Comparison of ENCODE assay signal across 1 cellular context in the genomic region with DNA sequence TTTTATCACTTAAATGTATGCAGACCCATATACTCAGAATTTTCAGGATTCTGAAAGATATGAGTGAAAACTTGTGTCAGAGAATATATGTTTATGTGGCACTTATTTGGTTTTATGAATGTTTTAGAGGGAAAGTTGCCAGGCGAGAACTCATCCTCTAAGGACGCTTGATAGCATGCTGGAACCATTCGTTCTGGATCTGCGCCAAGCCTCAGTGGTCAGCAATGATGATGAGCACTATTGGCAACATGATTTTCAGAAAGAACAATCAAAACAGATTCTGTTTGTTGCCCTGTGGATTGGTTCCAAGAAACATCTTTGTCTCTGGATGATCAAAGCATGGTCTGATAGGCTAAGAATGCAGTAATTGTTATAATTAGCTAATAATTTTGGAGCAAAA.
TF ChIP-seq lines count a peak whose summit lies in the region.

No MANE protein-coding gene starts in this region.

TF ChIP-seq in GM23338, 12 proteins besides CTCF, POLR2A, EP300 and RAD21 (continued from another document):
- TF ChIP-seq, protein P1, sequence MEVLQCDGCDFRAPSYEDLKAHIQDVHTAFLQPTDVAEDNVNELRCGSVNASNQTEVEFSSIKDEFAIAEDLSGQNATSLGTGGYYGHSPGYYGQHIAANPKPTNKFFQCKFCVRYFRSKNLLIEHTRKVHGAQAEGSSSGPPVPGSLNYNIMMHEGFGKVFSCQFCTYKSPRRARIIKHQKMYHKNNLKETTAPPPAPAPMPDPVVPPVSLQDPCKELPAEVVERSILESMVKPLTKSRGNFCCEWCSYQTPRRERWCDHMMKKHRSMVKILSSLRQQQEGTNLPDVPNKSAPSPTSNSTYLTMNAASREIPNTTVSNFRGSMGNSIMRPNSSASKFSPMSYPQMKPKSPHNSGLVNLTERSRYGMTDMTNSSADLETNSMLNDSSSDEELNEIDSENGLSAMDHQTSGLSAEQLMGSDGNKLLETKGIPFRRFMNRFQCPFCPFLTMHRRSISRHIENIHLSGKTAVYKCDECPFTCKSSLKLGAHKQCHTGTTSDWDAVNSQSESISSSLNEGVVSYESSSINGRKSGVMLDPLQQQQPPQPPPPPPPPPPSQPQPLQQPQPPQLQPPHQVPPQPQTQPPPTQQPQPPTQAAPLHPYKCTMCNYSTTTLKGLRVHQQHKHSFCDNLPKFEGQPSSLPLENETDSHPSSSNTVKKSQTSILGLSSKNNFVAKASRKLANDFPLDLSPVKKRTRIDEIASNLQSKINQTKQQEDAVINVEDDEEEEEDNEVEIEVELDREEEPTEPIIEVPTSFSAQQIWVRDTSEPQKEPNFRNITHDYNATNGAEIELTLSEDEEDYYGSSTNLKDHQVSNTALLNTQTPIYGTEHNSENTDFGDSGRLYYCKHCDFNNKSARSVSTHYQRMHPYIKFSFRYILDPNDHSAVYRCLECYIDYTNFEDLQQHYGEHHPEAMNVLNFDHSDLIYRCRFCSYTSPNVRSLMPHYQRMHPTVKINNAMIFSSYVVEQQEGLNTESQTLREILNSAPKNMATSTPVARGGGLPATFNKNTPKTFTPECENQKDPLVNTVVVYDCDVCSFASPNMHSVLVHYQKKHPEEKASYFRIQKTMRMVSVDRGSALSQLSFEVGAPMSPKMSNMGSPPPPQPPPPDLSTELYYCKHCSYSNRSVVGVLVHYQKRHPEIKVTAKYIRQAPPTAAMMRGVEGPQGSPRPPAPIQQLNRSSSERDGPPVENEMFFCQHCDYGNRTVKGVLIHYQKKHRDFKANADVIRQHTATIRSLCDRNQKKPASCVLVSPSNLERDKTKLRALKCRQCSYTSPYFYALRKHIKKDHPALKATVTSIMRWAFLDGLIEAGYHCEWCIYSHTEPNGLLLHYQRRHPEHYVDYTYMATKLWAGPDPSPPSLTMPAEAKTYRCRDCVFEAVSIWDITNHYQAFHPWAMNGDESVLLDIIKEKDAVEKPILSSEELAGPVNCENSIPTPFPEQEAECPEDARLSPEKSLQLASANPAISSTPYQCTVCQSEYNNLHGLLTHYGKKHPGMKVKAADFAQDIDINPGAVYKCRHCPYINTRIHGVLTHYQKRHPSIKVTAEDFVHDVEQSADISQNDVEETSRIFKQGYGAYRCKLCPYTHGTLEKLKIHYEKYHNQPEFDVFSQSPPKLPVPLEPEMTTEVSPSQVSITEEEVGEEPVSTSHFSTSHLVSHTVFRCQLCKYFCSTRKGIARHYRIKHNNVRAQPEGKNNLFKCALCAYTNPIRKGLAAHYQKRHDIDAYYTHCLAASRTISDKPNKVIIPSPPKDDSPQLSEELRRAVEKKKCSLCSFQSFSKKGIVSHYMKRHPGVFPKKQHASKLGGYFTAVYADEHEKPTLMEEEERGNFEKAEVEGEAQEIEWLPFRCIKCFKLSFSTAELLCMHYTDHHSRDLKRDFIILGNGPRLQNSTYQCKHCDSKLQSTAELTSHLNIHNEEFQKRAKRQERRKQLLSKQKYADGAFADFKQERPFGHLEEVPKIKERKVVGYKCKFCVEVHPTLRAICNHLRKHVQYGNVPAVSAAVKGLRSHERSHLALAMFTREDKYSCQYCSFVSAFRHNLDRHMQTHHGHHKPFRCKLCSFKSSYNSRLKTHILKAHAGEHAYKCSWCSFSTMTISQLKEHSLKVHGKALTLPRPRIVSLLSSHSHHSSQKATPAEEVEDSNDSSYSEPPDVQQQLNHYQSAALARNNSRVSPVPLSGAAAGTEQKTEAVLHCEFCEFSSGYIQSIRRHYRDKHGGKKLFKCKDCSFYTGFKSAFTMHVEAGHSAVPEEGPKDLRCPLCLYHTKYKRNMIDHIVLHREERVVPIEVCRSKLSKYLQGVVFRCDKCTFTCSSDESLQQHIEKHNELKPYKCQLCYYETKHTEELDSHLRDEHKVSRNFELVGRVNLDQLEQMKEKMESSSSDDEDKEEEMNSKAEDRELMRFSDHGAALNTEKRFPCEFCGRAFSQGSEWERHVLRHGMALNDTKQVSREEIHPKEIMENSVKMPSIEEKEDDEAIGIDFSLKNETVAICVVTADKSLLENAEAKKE (CRISPR knock-in tag; IDR thresholded peaks at IDR 0.05) = no peak
- no peak for TF ChIP-seq CREB1 (CRISPR knock-in tag; IDR thresholded peaks at IDR 0.05; ENCODE audit: low read depth)
